ENCODE assay signal across 13 cellular contexts in the genomic region with DNA sequence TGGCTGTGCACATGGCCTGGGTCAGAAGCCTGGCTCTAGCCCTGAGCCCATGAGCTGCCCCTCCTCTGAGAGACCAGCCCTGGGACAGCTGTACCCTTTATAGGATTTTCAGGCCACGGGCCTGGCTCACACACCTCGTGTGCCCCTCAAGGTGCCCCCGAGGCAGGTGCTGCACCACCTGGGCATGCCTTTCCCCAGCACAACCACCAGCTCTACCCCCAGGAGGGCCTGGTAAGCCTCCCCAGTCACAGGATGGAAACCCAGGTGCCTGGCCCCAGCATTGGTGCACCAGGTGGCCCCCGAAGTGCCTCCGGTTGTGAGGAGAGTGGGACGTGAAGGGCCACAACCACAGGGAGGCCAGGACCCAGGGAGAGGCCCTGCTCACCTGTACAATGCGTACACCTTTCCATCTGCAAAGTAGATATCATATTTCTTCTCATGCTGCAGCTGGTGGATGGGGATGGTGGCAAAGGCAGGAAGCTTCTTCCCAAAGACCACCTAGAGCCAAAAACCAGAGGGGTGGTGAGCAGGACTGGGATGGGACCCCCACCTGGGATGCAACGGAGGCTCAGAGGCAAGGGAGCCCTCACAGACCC. TPM values are rescaled to one million over a fixed set of nuclear protein-coding genes. Genes with fewer than 3 reads are reported as not detected.
DNase-seq lines count a peak whose midpoint lies in the region; ATAC-seq, FAIRE-seq and TF ChIP-seq lines count a peak whose summit lies in the region.
"Had no signal": no experiment of that assay in that cellular context is flagged by ENCODE, and none has a peak within 500 bp of the region (broad histone marks: within the 10 kb centered on the region; RNA-seq: fewer than 3 reads in every experiment).

No MANE protein-coding gene starts in this region.

- H2AFZ ChIP-seq in GM12878 (ENCODE audit: control insufficient read depth, low read depth, low read length) (no peak overlapping the region), neural cell (ENCODE audit: low read depth, low read length) (no peak overlapping the region)

- TF ChIP-seq RAD21 in GM12878 (IDR thresholded peaks at IDR 0.05; ENCODE audit: insufficient read depth, low read depth, low read length) = no peak
- TF ChIP-seq RAD21 in neural cell (conservative IDR thresholded peaks at IDR 0.05) = no peak

- peaks cover 0 to 45% of the 10 kb centered on the region in 2 experiments; a peak in 3 of 4 replicates for H3K36me3 ChIP-seq in GM12878 (ENCODE audit: control insufficient read depth in 2 of 2, insufficient read depth in 2 of 2, low read length in 1 of 2)
- no peaks in the 10 kb centered on the region for H3K36me3 ChIP-seq in neural cell (ENCODE audit: insufficient read depth, low read length)
- H3K36me3 ChIP-seq in tibial nerve = peaks cover 18 to 53% (median 23%) of the 10 kb centered on the region in 3 donors
- peaks cover 52% of the 10 kb centered on the region for H3K36me3 ChIP-seq in suprapubic skin

- DNase-seq in COLO668 (lab: John Stamatoyannopoulos, UW; ENCODE audit: unreplicated experiment) (peak; percentile 30), GM12878 (ENCODE audit: low read depth, low spot score) (no peak), RCC 7860 (ENCODE audit: low spot score) (no peak), tibial nerve (ENCODE audit: low spot score in 2 of 2) (no peak), suprapubic skin (ENCODE audit: low spot score in 2 of 2) (no peak)

- WGBS in GM12878 (ENCODE audit: insufficient coverage, insufficient replicate concordance, low lambda C conversion rate, missing lambda C conversion rate) = 52% methylated on average over 8 of the region's 8 CpGs
- 85 to 94% methylated on average over 6 to 8 of the region's 8 CpGs for WGBS in tibial nerve, 2 donors
- WGBS in suprapubic skin = 85% methylated on average over 7 of the region's 8 CpGs

- no peaks in the 10 kb centered on the region for H3K27me3 ChIP-seq in GM12878 (replicated peaks in 1 of 2; ENCODE audit: control insufficient read depth in 2 of 2, insufficient read depth in 2 of 2, low read length in 1 of 2)
- H3K27me3 ChIP-seq in neural cell (ENCODE audit: insufficient read depth, low read depth, low read length) = no peaks in the 10 kb centered on the region
- no peaks in the 10 kb centered on the region for H3K27me3 ChIP-seq in tibial nerve
- H3K27me3 ChIP-seq in suprapubic skin = no peaks in the 10 kb centered on the region

- ATAC-seq in GM12878 (no peak), GM18520 (IDR thresholded peaks at IDR 0.05; ENCODE audit: unreplicated experiment) (no peak)

- CTCF ChIA-PET in GM12878 (lab: Yijun Ruan, JAX) = interaction anchor here (0.6 to 4.3 kb wide), 18 partner anchors 10 to 484 kb away, joined by 3 to 54 read pairs (median 5); partner anchors contain the start of genes NDUFB10, NOXO1, NUBP2 and SPSB3

- POLR2A ChIA-PET in GM12878 (lab: Charles Lee) = interaction anchor here (0.8 to 2.2 kb wide), 6 partner anchors 10 to 152 kb away, joined by 4 to 10 read pairs (median 4); partner anchors contain the start of genes NOXO1 and TRAF7

- H3K4me3 ChIP-seq in GM12878 (no peak overlapping the region), neural cell (ENCODE audit: low read length) (peak overlapping the region; percentile 50), tibial nerve (no peak overlapping the region), suprapubic skin (no peak overlapping the region)

- H3K9me3 ChIP-seq in GM12878 (replicated peaks; ENCODE audit: control insufficient read depth, insufficient read depth, low read length) (no peaks in the 10 kb centered on the region), neural cell (ENCODE audit: low read length) (no peaks in the 10 kb centered on the region), tibial nerve (no peaks in the 10 kb centered on the region), suprapubic skin (no peaks in the 10 kb centered on the region)

- no TSS peak for BruUV-seq in GM12878 (replicated peaks; lab: Mats Ljungman, UMichigan)

- H3K9me2 ChIP-seq in neural cell (ENCODE audit: insufficient read depth, low read length) = no peaks in the 10 kb centered on the region

- intact Hi-C loops in GM12878 (cut with micrococcal nuclease; ENCODE audit: unreplicated experiment) = no loop called here

- H3F3A ChIP-seq in neural cell (ENCODE audit: insufficient read depth, low read length, poor library complexity, severe bottlenecking) = no peaks in the 10 kb centered on the region

- RAD21 ChIA-PET in GM12878 (lab: Charles Lee; ENCODE audit: unreplicated experiment) = interaction anchor here (0.6 to 2.5 kb wide), 4 partner anchors 11 to 152 kb away, joined by 3 to 14 read pairs (median 4); partner anchors contain the start of gene RPL3L

- H3K27ac ChIP-seq in 22Rv1 (peak overlapping the region; percentile 64; the same call in 1 of the 2 replicates), GM12878 (ENCODE audit: control insufficient read depth, insufficient read depth) (no peak overlapping the region), neural cell (ENCODE audit: low read length) (no peak overlapping the region), tibial nerve (peak overlapping the region in 2 of 4 donors; percentile 46 to 92), suprapubic skin (no peak overlapping the region)

- TF ChIP-seq EP300 in GM12878 (IDR thresholded peaks at IDR 0.05; ENCODE audit: borderline replicate concordance in 1 of 2, control insufficient read depth in 1 of 2, low read depth in 2 of 2, low read length in 2 of 2) (no peak), neural cell (conservative IDR thresholded peaks at IDR 0.05; ENCODE audit: poor library complexity, severe bottlenecking) (no peak), tibial nerve (IDR thresholded peaks at IDR 0.05) (no peak), suprapubic skin (IDR thresholded peaks at IDR 0.05) (no peak)

- H3K4me2 ChIP-seq in GM12878 (ENCODE audit: control insufficient read depth, insufficient read depth) (peak overlapping the region; percentile 38; the same call in 1 of the 2 replicates), neural cell (ENCODE audit: low read length) (no peak overlapping the region)

- H4K20me1 ChIP-seq in GM12878 (ENCODE audit: control insufficient read depth, insufficient read depth) = peaks cover 6% of the 10 kb centered on the region
- H4K20me1 ChIP-seq in neural cell (ENCODE audit: insufficient read depth) = peaks cover 5% of the 10 kb centered on the region

- TF ChIP-seq POLR2A in GM12878 (IDR thresholded peaks at IDR 0.05; ENCODE audit: low read depth, low read length) (peak; percentile 0; the same call in 1 of the 2 replicates), tibial nerve (IDR thresholded peaks at IDR 0.05) (no peak), suprapubic skin (IDR thresholded peaks at IDR 0.05) (no peak)

- SMC1A ChIA-PET in GM12878 (lab: Charles Lee; ENCODE audit: uncharacterized antibody, unreplicated experiment) = interaction anchor here (1.0 to 2.1 kb wide), 5 partner anchors 14 to 152 kb away, joined by 3 to 14 read pairs (median 4); partner anchors contain the start of gene TRAF7

- H3K4me1 ChIP-seq in GM12878 (ENCODE audit: control insufficient read depth, insufficient read depth, low read length) (peaks cover 15% of the 10 kb centered on the region), tibial nerve (peaks cover 4 to 54% (median 46%) of the 10 kb centered on the region in 4 donors), suprapubic skin (peaks cover 53% of the 10 kb centered on the region)

- FAIRE-seq in GM12878 (lab: Jason Lieb, UNC) (no peak), RCC 7860 (lab: Jason Lieb, UNC) (no peak)

- H3K9ac ChIP-seq in GM12878 (ENCODE audit: control insufficient read depth, insufficient read depth, low read length) (no peak overlapping the region), neural cell (ENCODE audit: low read length) (no peak overlapping the region)

- peaks cover 45% of the 10 kb centered on the region for H3K79me2 ChIP-seq in GM12878 (ENCODE audit: control insufficient read depth, insufficient read depth, low read length)
- peaks cover 30% of the 10 kb centered on the region for H3K79me2 ChIP-seq in neural cell (replicated peaks; ENCODE audit: insufficient read depth, low read length)

- in situ Hi-C loops in GM12878 (cut with MboI) = no loop called here

- TF ChIP-seq CTCF in 22Rv1 (IDR thresholded peaks at IDR 0.05) (no peak), GM12878 (IDR thresholded peaks at IDR 0.05 in 2 of 3, conservative IDR thresholded peaks at IDR 0.05 in 1 of 3; ENCODE audit: control insufficient read depth in 2 of 3, extremely low read depth in 1 of 3, insufficient read depth in 1 of 3, low read depth in 3 of 3, low read length in 3 of 3) (no peak), neural cell (IDR thresholded peaks at IDR 0.05; ENCODE audit: poor library complexity, severe bottlenecking) (no peak), tibial nerve (IDR thresholded peaks at IDR 0.05) (no peak), suprapubic skin (IDR thresholded peaks at IDR 0.05) (no peak)

RNA-seq across cellular contexts. Expression of gene ZNF598, which starts 6.3 kb away (rescaled TPM):
- total RNA-seq in GM12878 (2013; cell fraction: nucleolus; rRNA removed) = 23.8 and 28.6 TPM in 2 replicates
- total RNA-seq in GM12878 (2014; rRNA removed) = 14.7 and 20.6 TPM in 2 replicates
- 11.0 and 14.4 TPM in 2 replicates for total RNA-seq in GM12878 (2014; rRNA removed; fragmentation: Illumina TruSeq; extraction: Trizol)
- total RNA-seq in GM12878 (2021) = 71.3 and 74.0 TPM in 2 replicates
- polyA plus RNA-seq in GM12878 (2011; ENCODE audit: low read depth) = 5.9 TPM
- polyA plus RNA-seq in GM12878 (2011; rRNA removed) = 4.7 and 12.7 TPM in 2 replicates
- 26.7 and 35.4 TPM in 2 replicates for polyA plus RNA-seq in GM12878 (2011; cell fraction: cytosol; rRNA removed)
- polyA plus RNA-seq in GM12878 (2011; cell fraction: nucleus; rRNA removed) = 102 and 139 TPM in 2 replicates
- polyA plus RNA-seq in GM12878 (2012) = 21.2 and 28.2 TPM in 2 replicates
- polyA plus RNA-seq in GM12878 (2014; fragmentation: Illumina TruSeq; extraction: Trizol) = 5.8 and 14.4 TPM in 2 replicates
- under 1 TPM; 0.08 to 0.84 TPM for polyA plus RNA-seq in GM12878 (2014; fragmentation: Nextera tagmentation; extraction: Ambion mirVana)
- polyA plus RNA-seq in GM12878 (2014; rRNA removed) = 53.8 and 70.0 TPM in 2 replicates
- polyA plus RNA-seq in GM12878 (2016; fragmentation: Nextera tagmentation; extraction: Ambion mirVana) = 10 to 100 TPM in 1 of 2 experiments, 1 to 10 TPM in 1; 8.0 to 19.4 TPM
- polyA minus RNA-seq in GM12878 (2011; rRNA and poly(A)+ RNA removed) = 8.7 and 17.7 TPM in 2 replicates
- 19.8 and 21.5 TPM in 2 replicates for polyA minus RNA-seq in GM12878 (2011; cell fraction: cytosol; rRNA and poly(A)+ RNA removed)
- polyA minus RNA-seq in GM12878 (2011; cell fraction: nucleus; rRNA and poly(A)+ RNA removed) = 12.5 and 23.1 TPM in 2 replicates
- 18.2 and 22.1 TPM in 2 replicates for polyA plus RNA-seq in neural cell
- 15.6 and 26.3 TPM in 2 replicates for polyA minus RNA-seq in neural cell
- total RNA-seq in tibial nerve = 10 to 100 TPM; 37.0 to 83.1 (median 49.2) TPM
- 100 to 1,000 TPM in 1 of 4 donors, 10 to 100 TPM in 3; 69.4 to 103 (median 84.0) TPM for total RNA-seq in suprapubic skin

RNA-seq across cellular contexts. Expression of gene SYNGR3, which starts 13.6 kb away (rescaled TPM):
- 4.2 and 4.8 TPM in 2 replicates for total RNA-seq in GM12878 (2013; cell fraction: nucleolus; rRNA removed)
- total RNA-seq in GM12878 (2014; rRNA removed) (14.8 and 18.1 TPM in 2 replicates), GM12878 (2014; rRNA removed; fragmentation: Illumina TruSeq; extraction: Trizol) (5.9 and 6.0 TPM in 2 replicates), GM12878 (2021) (14.1 and 16.4 TPM in 2 replicates), tibial nerve (1 to 10 TPM in 1 of 4 donors, not detected in 3; 3.9 TPM), suprapubic skin (1 to 10 TPM in 1 of 4 donors, under 1 TPM in 2, not detected in 1; 0.42 to 1.7 (median 0.60) TPM)
- polyA plus RNA-seq in GM12878 (2011; ENCODE audit: low read depth) = 5.6 TPM
- polyA plus RNA-seq in GM12878 (2011; rRNA removed) (7.4 and 10.5 TPM in 2 replicates), GM12878 (2014; fragmentation: Illumina TruSeq; extraction: Trizol) (3.4 and 7.2 TPM in 2 replicates), GM12878 (2014; fragmentation: Nextera tagmentation; extraction: Ambion mirVana) (1 to 10 TPM; 1.2 to 2.0 TPM), GM12878 (2014; rRNA removed) (13.8 and 13.9 TPM in 2 replicates), GM12878 (2016; fragmentation: Nextera tagmentation; extraction: Ambion mirVana) (1 to 10 TPM; 3.5 to 5.6 TPM), neural cell (61.0 and 71.9 TPM in 2 replicates)
- polyA plus RNA-seq in GM12878 (2011; cell fraction: cytosol; rRNA removed) = 12.2 and 16.5 TPM in 2 replicates
- 33.9 and 40.8 TPM in 2 replicates for polyA plus RNA-seq in GM12878 (2011; cell fraction: nucleus; rRNA removed)
- 11.9 and 13.4 TPM in 2 replicates for polyA plus RNA-seq in GM12878 (2012)
- polyA minus RNA-seq in GM12878 (2011; rRNA and poly(A)+ RNA removed) = 6.7 and 10.8 TPM in 2 replicates
- 4.5 and 4.8 TPM in 2 replicates for polyA minus RNA-seq in GM12878 (2011; cell fraction: cytosol; rRNA and poly(A)+ RNA removed)
- polyA minus RNA-seq in GM12878 (2011; cell fraction: nucleus; rRNA and poly(A)+ RNA removed) = 5.8 and 8.3 TPM in 2 replicates
- polyA minus RNA-seq in neural cell = 49.4 and 50.2 TPM in 2 replicates

RNA-seq across cellular contexts. Expression of gene NPW, which starts 16.3 kb away (rescaled TPM):
- not detected in 2 replicates for total RNA-seq in GM12878 (2013; cell fraction: nucleolus; rRNA removed)
- total RNA-seq in GM12878 (2014; rRNA removed) (0.23 and 0.33 TPM in 2 replicates), GM12878 (2014; rRNA removed; fragmentation: Illumina TruSeq; extraction: Trizol) (0.67 TPM in 1 of 2 replicates, not detected in the other), GM12878 (2021) (0.85 and 1.3 TPM in 2 replicates), tibial nerve (1 to 10 TPM in 2 of 4 donors, not detected in 2; 3.0 to 3.1 TPM), suprapubic skin (1 to 10 TPM in 2 of 4 donors, under 1 TPM in 1, not detected in 1; 0.65 to 5.6 (median 3.0) TPM)
- polyA plus RNA-seq in GM12878 (2011; ENCODE audit: low read depth) = not detected
- polyA plus RNA-seq in GM12878 (2011; rRNA removed) (not detected in 2 replicates), GM12878 (2014; fragmentation: Illumina TruSeq; extraction: Trizol) (not detected in 2 replicates), GM12878 (2014; fragmentation: Nextera tagmentation; extraction: Ambion mirVana) (not detected), GM12878 (2014; rRNA removed) (0.24 TPM in 1 of 2 replicates, not detected in the other), GM12878 (2016; fragmentation: Nextera tagmentation; extraction: Ambion mirVana) (1 to 10 TPM; 1.4 to 2.5 TPM), neural cell (not detected in 2 replicates)
- 0.10 TPM in 1 of 2 replicates, not detected in the other for polyA plus RNA-seq in GM12878 (2011; cell fraction: cytosol; rRNA removed)
- 0.21 and 0.67 TPM in 2 replicates for polyA plus RNA-seq in GM12878 (2011; cell fraction: nucleus; rRNA removed)
- 0.16 and 0.22 TPM in 2 replicates for polyA plus RNA-seq in GM12878 (2012)
- not detected in 2 replicates for polyA minus RNA-seq in GM12878 (2011; rRNA and poly(A)+ RNA removed)
- polyA minus RNA-seq in GM12878 (2011; cell fraction: cytosol; rRNA and poly(A)+ RNA removed) = not detected in 2 replicates
- polyA minus RNA-seq in GM12878 (2011; cell fraction: nucleus; rRNA and poly(A)+ RNA removed) = not detected in 2 replicates
- polyA minus RNA-seq in neural cell = not detected in 2 replicates
- total RNA-seq: CD8-positive, alpha-beta T cell had no signal
- polyA plus RNA-seq: IgD-negative memory B cell had no signal

RNA-seq across cellular contexts. Expression of gene GFER, which starts 19.3 kb away (rescaled TPM):
- total RNA-seq in GM12878 (2013; cell fraction: nucleolus; rRNA removed) = 8.2 and 9.5 TPM in 2 replicates
- 36.6 and 38.2 TPM in 2 replicates for total RNA-seq in GM12878 (2014; rRNA removed)
- total RNA-seq in GM12878 (2014; rRNA removed; fragmentation: Illumina TruSeq; extraction: Trizol) = 19.8 and 20.7 TPM in 2 replicates
- total RNA-seq in GM12878 (2021) = 46.2 and 46.7 TPM in 2 replicates
- 7.5 TPM for polyA plus RNA-seq in GM12878 (2011; ENCODE audit: low read depth)
- polyA plus RNA-seq in GM12878 (2011; rRNA removed) = 13.7 and 24.3 TPM in 2 replicates
- polyA plus RNA-seq in GM12878 (2011; cell fraction: cytosol; rRNA removed) = 19.6 and 29.9 TPM in 2 replicates
- polyA plus RNA-seq in GM12878 (2011; cell fraction: nucleus; rRNA removed) = 22.6 and 24.0 TPM in 2 replicates
- polyA plus RNA-seq in GM12878 (2012) = 37.0 and 38.1 TPM in 2 replicates
- polyA plus RNA-seq in GM12878 (2014; fragmentation: Illumina TruSeq; extraction: Trizol) = 4.8 and 19.7 TPM in 2 replicates
- 1 to 10 TPM; 2.4 to 9.2 TPM for polyA plus RNA-seq in GM12878 (2014; fragmentation: Nextera tagmentation; extraction: Ambion mirVana)
- polyA plus RNA-seq in GM12878 (2014; rRNA removed) = 46.4 and 62.0 TPM in 2 replicates
- 10 to 100 TPM; 55.8 to 57.7 TPM for polyA plus RNA-seq in GM12878 (2016; fragmentation: Nextera tagmentation; extraction: Ambion mirVana)
- polyA minus RNA-seq in GM12878 (2011; rRNA and poly(A)+ RNA removed) = 6.9 and 9.4 TPM in 2 replicates
- polyA minus RNA-seq in GM12878 (2011; cell fraction: cytosol; rRNA and poly(A)+ RNA removed) = 13.5 and 13.9 TPM in 2 replicates
- 11.5 and 12.6 TPM in 2 replicates for polyA minus RNA-seq in GM12878 (2011; cell fraction: nucleus; rRNA and poly(A)+ RNA removed)
- 37.8 and 42.3 TPM in 2 replicates for polyA plus RNA-seq in neural cell
- 25.4 and 28.0 TPM in 2 replicates for polyA minus RNA-seq in neural cell
- 10 to 100 TPM; 13.4 to 20.2 (median 18.1) TPM for total RNA-seq in tibial nerve
- total RNA-seq in suprapubic skin = 10 to 100 TPM in 1 of 4 donors, 1 to 10 TPM in 3; 7.0 to 11.2 (median 9.5) TPM

RNA-seq across cellular contexts. Expression of gene NOXO1, which starts 22.1 kb away (rescaled TPM):
- total RNA-seq in GM12878 (2013; cell fraction: nucleolus; rRNA removed) = 1.9 and 2.8 TPM in 2 replicates
- total RNA-seq in GM12878 (2014; rRNA removed) (0.33 and 0.34 TPM in 2 replicates), GM12878 (2014; rRNA removed; fragmentation: Illumina TruSeq; extraction: Trizol) (not detected in 2 replicates), GM12878 (2021) (0.26 and 0.40 TPM in 2 replicates), tibial nerve (1 to 10 TPM in 1 of 4 donors, not detected in 3; 3.9 TPM), suprapubic skin (1 to 10 TPM in 3 of 4 donors, not detected in 1; 1.1 to 3.1 (median 2.0) TPM)
- not detected for polyA plus RNA-seq in GM12878 (2011; ENCODE audit: low read depth)
- polyA plus RNA-seq in GM12878 (2011; rRNA removed) (0.14 and 0.26 TPM in 2 replicates), GM12878 (2014; fragmentation: Illumina TruSeq; extraction: Trizol) (0.09 TPM in 1 of 2 replicates, not detected in the other), GM12878 (2014; fragmentation: Nextera tagmentation; extraction: Ambion mirVana) (not detected), GM12878 (2014; rRNA removed) (0.46 and 0.76 TPM in 2 replicates), GM12878 (2016; fragmentation: Nextera tagmentation; extraction: Ambion mirVana) (under 1 TPM in 1 of 2 experiments, not detected in 1; 0.14 TPM), neural cell (8.5 and 11.7 TPM in 2 replicates)
- 0.91 and 1.1 TPM in 2 replicates for polyA plus RNA-seq in GM12878 (2011; cell fraction: cytosol; rRNA removed)
- polyA plus RNA-seq in GM12878 (2011; cell fraction: nucleus; rRNA removed) = 5.9 and 6.2 TPM in 2 replicates
- 0.17 TPM in 1 of 2 replicates, not detected in the other for polyA plus RNA-seq in GM12878 (2012)
- 0.67 TPM in 1 of 2 replicates, not detected in the other for polyA minus RNA-seq in GM12878 (2011; rRNA and poly(A)+ RNA removed)
- not detected in 2 replicates for polyA minus RNA-seq in GM12878 (2011; cell fraction: cytosol; rRNA and poly(A)+ RNA removed)
- 0.77 and 1.5 TPM in 2 replicates for polyA minus RNA-seq in GM12878 (2011; cell fraction: nucleus; rRNA and poly(A)+ RNA removed)
- 1.5 and 2.0 TPM in 2 replicates for polyA minus RNA-seq in neural cell
- total RNA-seq: Daoy, H7, RPMI7951 had no signal
- polyA plus RNA-seq: IgD-negative memory B cell had no signal
